In genomic region chr9:70392189-70392588, GRCh38 we compare ENCODE assay signal across 9 cellular contexts. TPM values are rescaled to one million over a fixed set of nuclear protein-coding genes. Genes with fewer than 3 reads are reported as not detected.
DNase-seq lines count a peak whose midpoint lies in the region; ATAC-seq and TF ChIP-seq lines count a peak whose summit lies in the region.
"Had no signal": no experiment of that assay in that cellular context is flagged by ENCODE, and none has a peak within 500 bp of the region (broad histone marks: within the 10 kb centered on the region; RNA-seq: fewer than 3 reads in every experiment).

No MANE protein-coding gene starts in this region.

- ATAC-seq in activated CD8-positive, alpha-beta T cell treated with anti-CD3 and anti-CD28 coated beads for 36 hours = peak; percentile 59
- ATAC-seq in activated CD8-positive, alpha-beta T cell treated with anti-CD3 and anti-CD28 coated beads, Interleukin-2, amount 10 ng/mL, durations not matched to agents 7 days and 5 days = no peak
- ATAC-seq in Right ventricle myocardium superior (ENCODE audit: poor library complexity) (peak; percentile 53), GM19455 (IDR thresholded peaks at IDR 0.05; ENCODE audit: unreplicated experiment) (no peak)

- POLR2A ChIA-PET in activated CD8-positive, alpha-beta T cell treated with anti-CD3 and anti-CD28 coated beads for 36 hours (lab: Charles Lee) = interaction anchor here (1.0 kb wide), 1 partner anchor 27 kb away, joined by 4 read pairs; no protein-coding TSS in a partner anchor
- POLR2A ChIA-PET in activated CD8-positive, alpha-beta T cell treated with anti-CD3 and anti-CD28 coated beads, Interleukin-2, amount 10 ng/mL, durations not matched to agents 7 days and 5 days (lab: Charles Lee) = interaction anchor here (0.8 kb wide), 1 partner anchor 28 kb away, joined by 3 read pairs; no protein-coding TSS in a partner anchor
- POLR2A ChIA-PET in CD4-positive, alpha-beta memory T cell (lab: Charles Lee; ENCODE audit: partially characterized antibody) = interaction anchor here (2.3 to 4.3 kb wide), 4 partner anchors 18 to 28 kb away, joined by 8 to 28 read pairs (median 11); partner anchors contain the start of gene KLF9

- intact Hi-C loops in activated CD8-positive, alpha-beta T cell treated with anti-CD3 and anti-CD28 coated beads for 36 hours (cut with micrococcal nuclease) = no loop called here
- intact Hi-C loops in Right ventricle myocardium superior (cut with DNase I) = no loop called here
- intact Hi-C loops in CD4-positive, alpha-beta memory T cell (cut with micrococcal nuclease) = no loop called here

- DNase-seq in activated CD8-positive, alpha-beta T cell treated with anti-CD3 and anti-CD28 coated beads for 36 hours = peak; percentile 26
- no peak for DNase-seq in activated CD8-positive, alpha-beta T cell treated with anti-CD3 and anti-CD28 coated beads, Interleukin-2, amount 10 ng/mL, durations not matched to agents 7 days and 5 days
- DNase-seq in OCI-M1 (lab: John Stamatoyannopoulos, UW) (peak; percentile 48), Right ventricle myocardium superior (no peak), substantia nigra (lab: John Stamatoyannopoulos, UW) (peak in 2 of 49 donors; percentile 7 to 16), NOMO-1 treated with dmso at 0.1 percent for 144 hours (lab: John Stamatoyannopoulos, UW; ENCODE audit: unreplicated experiment) (no peak)
- DNase-seq in CD4-positive, alpha-beta memory T cell = no peak

- H3K4me1 Mint-ChIP-seq in activated CD8-positive, alpha-beta T cell treated with anti-CD3 and anti-CD28 coated beads for 36 hours (ENCODE audit: low read depth) = peaks cover 81% of the 10 kb centered on the region
- H3K4me1 Mint-ChIP-seq in activated CD8-positive, alpha-beta T cell treated with anti-CD3 and anti-CD28 coated beads, Interleukin-2, amount 10 ng/mL, durations not matched to agents 7 days and 5 days (ENCODE audit: low read depth) = peaks cover 49% of the 10 kb centered on the region
- peaks cover 53 to 88% (median 74%) of the 10 kb centered on the region in 4 donors for H3K4me1 Mint-ChIP-seq in CD4-positive, alpha-beta memory T cell

- H3K9me3 Mint-ChIP-seq in activated CD8-positive, alpha-beta T cell treated with anti-CD3 and anti-CD28 coated beads for 36 hours = no peaks in the 10 kb centered on the region
- H3K9me3 Mint-ChIP-seq in activated CD8-positive, alpha-beta T cell treated with anti-CD3 and anti-CD28 coated beads, Interleukin-2, amount 10 ng/mL, durations not matched to agents 7 days and 5 days (ENCODE audit: insufficient read depth) = no peaks in the 10 kb centered on the region
- no peaks in the 10 kb centered on the region for H3K9me3 Mint-ChIP-seq in CD4-positive, alpha-beta memory T cell

- H3K27ac Mint-ChIP-seq in activated CD8-positive, alpha-beta T cell treated with anti-CD3 and anti-CD28 coated beads for 36 hours = no peak overlapping the region
- H3K27ac Mint-ChIP-seq in activated CD8-positive, alpha-beta T cell treated with anti-CD3 and anti-CD28 coated beads, Interleukin-2, amount 10 ng/mL, durations not matched to agents 7 days and 5 days = no peak overlapping the region
- H3K27ac Mint-ChIP-seq in CD4-positive, alpha-beta memory T cell = peak overlapping the region in 2 of 7 donors; percentile 17 to 31

- peaks cover 13% of the 10 kb centered on the region for H3K36me3 Mint-ChIP-seq in activated CD8-positive, alpha-beta T cell treated with anti-CD3 and anti-CD28 coated beads for 36 hours (ENCODE audit: low read depth)
- H3K36me3 Mint-ChIP-seq in activated CD8-positive, alpha-beta T cell treated with anti-CD3 and anti-CD28 coated beads, Interleukin-2, amount 10 ng/mL, durations not matched to agents 7 days and 5 days (ENCODE audit: low read depth) = peaks cover 7% of the 10 kb centered on the region
- H3K36me3 Mint-ChIP-seq in CD4-positive, alpha-beta memory T cell = peaks cover 8 to 14% of the 10 kb centered on the region in 2 donors

- peak overlapping the region; percentile 14 for H3K27ac ChIP-seq in substantia nigra (ENCODE audit: low read depth, low read length, poor library complexity, severe bottlenecking)
- H3K27ac ChIP-seq in CD4-positive, alpha-beta memory T cell (ENCODE audit: low read depth, low read length) = no peak overlapping the region
- H3K27ac ChIP-seq: HL-60 had no signal

- H3K27me3 Mint-ChIP-seq in activated CD8-positive, alpha-beta T cell treated with anti-CD3 and anti-CD28 coated beads for 36 hours = no peaks in the 10 kb centered on the region
- no peaks in the 10 kb centered on the region for H3K27me3 Mint-ChIP-seq in activated CD8-positive, alpha-beta T cell treated with anti-CD3 and anti-CD28 coated beads, Interleukin-2, amount 10 ng/mL, durations not matched to agents 7 days and 5 days (ENCODE audit: low read depth)
- no peaks in the 10 kb centered on the region for H3K27me3 Mint-ChIP-seq in CD4-positive, alpha-beta memory T cell

- no peaks in the 10 kb centered on the region for H3K36me3 ChIP-seq in CD4-positive, alpha-beta memory T cell (ENCODE audit: insufficient read depth, low read length)

- H3K4me1 ChIP-seq in CD4-positive, alpha-beta memory T cell (ENCODE audit: insufficient read depth, low read length) = peaks cover 74% of the 10 kb centered on the region

- no peaks in the 10 kb centered on the region for H3K27me3 ChIP-seq in CD4-positive, alpha-beta memory T cell (ENCODE audit: insufficient read depth, low read length)

- CTCF ChIA-PET in activated CD8-positive, alpha-beta T cell treated with anti-CD3 and anti-CD28 coated beads for 36 hours (lab: Charles Lee) = interaction anchor here (1.0 to 4.0 kb wide), 6 partner anchors 29 to 210 kb away, joined by 3 to 17 read pairs (median 6); no protein-coding TSS in a partner anchor
- CTCF ChIA-PET in activated CD8-positive, alpha-beta T cell treated with anti-CD3 and anti-CD28 coated beads, Interleukin-2, amount 10 ng/mL, durations not matched to agents 7 days and 5 days (lab: Charles Lee) = interaction anchor here (0.9 to 4.5 kb wide), 6 partner anchors 9 to 210 kb away, joined by 3 to 42 read pairs (median 10); no protein-coding TSS in a partner anchor
- CTCF ChIA-PET in CD4-positive, alpha-beta memory T cell (lab: Charles Lee; ENCODE audit: partially characterized antibody) = interaction anchor here (0.8 to 5.1 kb wide), 5 partner anchors 10 to 210 kb away, joined by 3 to 37 read pairs (median 5); no protein-coding TSS in a partner anchor

- TF ChIP-seq CTCF in activated CD8-positive, alpha-beta T cell treated with anti-CD3 and anti-CD28 coated beads for 36 hours (IDR thresholded peaks at IDR 0.05) = peak; percentile 38

- no peak overlapping the region for H3K4me3 Mint-ChIP-seq in activated CD8-positive, alpha-beta T cell treated with anti-CD3 and anti-CD28 coated beads for 36 hours
- H3K4me3 Mint-ChIP-seq in activated CD8-positive, alpha-beta T cell treated with anti-CD3 and anti-CD28 coated beads, Interleukin-2, amount 10 ng/mL, durations not matched to agents 7 days and 5 days = no peak overlapping the region
- H3K4me3 Mint-ChIP-seq in CD4-positive, alpha-beta memory T cell = peak overlapping the region in 2 of 8 donors; percentile 11 to 31

- no peak overlapping the region for H3K4me3 ChIP-seq in CD4-positive, alpha-beta memory T cell (ENCODE audit: low read length in 2 of 2)

- no peaks in the 10 kb centered on the region for H3K9me3 ChIP-seq in CD4-positive, alpha-beta memory T cell (ENCODE audit: control insufficient read depth in 1 of 2, low read length in 2 of 2)

RNA-seq across cellular contexts. Expression of gene KLF9, which starts 22.3 kb away (rescaled TPM):
- 10 to 100 TPM; 19.0 to 20.1 TPM for total RNA-seq in activated CD8-positive, alpha-beta T cell treated with anti-CD3 and anti-CD28 coated beads for 36 hours
- 1 to 10 TPM; 8.8 to 9.6 TPM for total RNA-seq in activated CD8-positive, alpha-beta T cell treated with anti-CD3 and anti-CD28 coated beads, Interleukin-2, amount 10 ng/mL, durations not matched to agents 7 days and 5 days
- 50.9 TPM for total RNA-seq in Right ventricle myocardium superior
- total RNA-seq in CD4-positive, alpha-beta memory T cell = 10 to 100 TPM; 18.6 to 20.6 TPM
- polyA plus RNA-seq in CD4-positive, alpha-beta memory T cell = 1 to 10 TPM; 1.3 to 4.1 TPM

Comparison
In these comparisons a context has a peak if more than half of its experiments do, and no peak if none do; other contexts are left out.
1. ATAC-seq: peak in activated CD8-positive, alpha-beta T cell treated with anti-CD3 and anti-CD28 coated beads for 36 hours (single experiment) and Right ventricle myocardium superior (single experiment); none in activated CD8-positive, alpha-beta T cell treated with anti-CD3 and anti-CD28 coated beads, Interleukin-2, amount 10 ng/mL, durations not matched to agents 7 days and 5 days (single experiment) and GM19455 (single experiment).
2. DNase-seq: peak in activated CD8-positive, alpha-beta T cell treated with anti-CD3 and anti-CD28 coated beads for 36 hours (single experiment) and OCI-M1 (single experiment); none in activated CD8-positive, alpha-beta T cell treated with anti-CD3 and anti-CD28 coated beads, Interleukin-2, amount 10 ng/mL, durations not matched to agents 7 days and 5 days (single experiment), Right ventricle myocardium superior (single experiment), NOMO-1 treated with dmso at 0.1 percent for 144 hours (single experiment) and CD4-positive, alpha-beta memory T cell (0 of 5).